In the genomic region with DNA sequence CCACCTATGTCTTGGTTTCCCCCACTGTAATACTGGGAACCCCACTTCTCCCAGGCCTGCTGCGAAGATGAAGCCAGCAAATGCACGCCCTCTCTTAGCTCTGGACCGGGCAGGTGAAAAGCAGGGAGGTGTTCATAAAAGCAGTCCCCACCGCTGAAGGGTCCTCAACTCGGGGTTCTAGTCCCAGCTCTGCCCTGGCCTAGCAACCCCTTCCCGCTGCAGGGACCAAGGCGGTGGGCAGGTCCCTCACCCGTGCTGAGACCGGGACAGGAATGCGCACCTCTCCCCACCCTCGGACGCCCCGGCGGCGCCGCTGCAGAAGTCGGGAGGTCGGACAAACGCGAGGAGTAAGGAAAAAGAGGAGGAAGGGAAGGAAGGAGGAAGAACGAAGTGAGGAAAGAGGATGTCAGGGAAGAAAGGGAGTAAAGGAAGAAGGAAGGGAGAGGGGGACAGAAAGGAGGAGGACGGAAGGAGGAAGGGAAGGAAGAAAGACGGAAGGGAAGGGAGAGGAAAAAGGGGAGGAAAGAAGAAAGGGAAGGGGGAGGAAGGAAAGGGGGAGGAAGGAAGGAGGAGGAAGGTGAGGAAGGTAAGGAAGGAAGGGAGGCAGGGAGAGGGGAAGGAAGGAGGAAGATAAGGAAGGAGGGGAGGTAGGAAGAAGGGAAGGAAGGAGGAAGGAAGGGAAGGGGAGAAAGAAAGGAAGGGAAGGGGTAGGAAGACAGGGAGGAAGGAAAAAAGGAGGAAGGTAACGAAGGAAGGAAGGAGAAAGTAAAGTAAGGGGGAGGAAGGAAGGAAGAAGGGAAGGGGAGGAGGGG, we compare ENCODE assay signal across 8 cellular contexts. TPM values are rescaled to one million over a fixed set of nuclear protein-coding genes. Genes with fewer than 3 reads are reported as not detected.
DNase-seq lines count a peak whose midpoint lies in the region; ATAC-seq and TF ChIP-seq lines count a peak whose summit lies in the region.

No MANE protein-coding gene starts in this region.

- BruUV-seq in PC-9 (replicated peaks; lab: Mats Ljungman, UMichigan), result TSS peak; percentile 58

- peaks cover 6% of the 10 kb centered on the region; the same call in 1 of the 2 replicates for H3F3A ChIP-seq in PC-9 (ENCODE audit: insufficient read depth, low read depth)
- H3F3A ChIP-seq in neural progenitor cell (ENCODE audit: low read depth), result peaks cover 5% of the 10 kb centered on the region

- POLR2A ChIA-PET in PC-9 (lab: Charles Lee; ENCODE audit: unreplicated experiment), result no interaction called here

- CTCF ChIA-PET in PC-9 (lab: Charles Lee), result interaction anchor here (1.1 kb wide), 1 partner anchor 143 kb away, joined by 3 read pairs; no protein-coding TSS in a partner anchor

- H3K27ac Mint-ChIP-seq in endodermal cell (peak overlapping the region; percentile 86), neural progenitor cell (no peak overlapping the region)

- H3K79me2 ChIP-seq in PC-9 (ENCODE audit: low read depth), result peaks cover 27% of the 10 kb centered on the region
- H3K79me2 ChIP-seq in neural progenitor cell (ENCODE audit: low read depth), result peaks cover 62% of the 10 kb centered on the region

- H3K27me3 Mint-ChIP-seq in endodermal cell (ENCODE audit: insufficient read depth) (no peaks in the 10 kb centered on the region), neural progenitor cell (ENCODE audit: insufficient read depth, low read depth) (no peaks in the 10 kb centered on the region)

- H3K4me3 ChIP-seq in PC-9 (peak overlapping the region; percentile 89), endodermal cell (ENCODE audit: low read length) (peak overlapping the region; percentile 98), neural progenitor cell (peak overlapping the region; percentile 74)

- H3K36me3 Mint-ChIP-seq in endodermal cell (ENCODE audit: low read depth), result peaks cover 34% of the 10 kb centered on the region
- H3K36me3 Mint-ChIP-seq in neural progenitor cell, result peaks cover 13% of the 10 kb centered on the region

- no peak for TF ChIP-seq CTCF in PC-9 (conservative IDR thresholded peaks at IDR 0.05)
- TF ChIP-seq CTCF in endodermal cell (conservative IDR thresholded peaks at IDR 0.05), result no peak
- TF ChIP-seq CTCF in neural progenitor cell (IDR thresholded peaks at IDR 0.05), result no peak

- DNase-seq in NCI-H748 (lab: John Stamatoyannopoulos, UW; ENCODE audit: unreplicated experiment) (peak; percentile 19), NCI-H748 treated with DMSO at 0.1 percent for 48 hours (lab: John Stamatoyannopoulos, UW) (no peak), PC-9 (peak in 1 of 2 experiments; percentile 17), endodermal cell (peak; percentile 77), neural progenitor cell (ENCODE audit: low spot score) (peak; percentile 69), left lobe of liver (ENCODE audit: low spot score) (no peak), NOMO-1 treated with dmso at 0.1 percent for 144 hours (lab: John Stamatoyannopoulos, UW; ENCODE audit: unreplicated experiment) (no peak)

- H3K4me1 Mint-ChIP-seq in endodermal cell (peaks cover 5% of the 10 kb centered on the region), neural progenitor cell (peaks cover 26% of the 10 kb centered on the region)

- no peak for ATAC-seq in GM19452 (IDR thresholded peaks at IDR 0.05; ENCODE audit: unreplicated experiment)
- no peak for ATAC-seq in left lobe of liver

- H3K36me3 ChIP-seq in PC-9 (ENCODE audit: low read depth) (peaks cover 5% of the 10 kb centered on the region; the same call in 1 of the 2 replicates), endodermal cell (ENCODE audit: control insufficient read depth, insufficient read depth, low read length) (peaks cover 23% of the 10 kb centered on the region), neural progenitor cell (no peaks in the 10 kb centered on the region)

- H3K9me3 Mint-ChIP-seq in endodermal cell (no peaks in the 10 kb centered on the region), neural progenitor cell (no peaks in the 10 kb centered on the region)

- H3K4me2 ChIP-seq in PC-9, result peak overlapping the region; percentile 82
- peak overlapping the region; percentile 95 for H3K4me2 ChIP-seq in neural progenitor cell

- H3K9me2 ChIP-seq in PC-9 (ENCODE audit: insufficient read depth), result no peaks in the 10 kb centered on the region

- H3K27ac ChIP-seq in PC-9 (no peak overlapping the region), endodermal cell (ENCODE audit: low read depth, low read length) (no peak overlapping the region), neural progenitor cell (no peak overlapping the region)

- H3K4me3 Mint-ChIP-seq in endodermal cell, result peak overlapping the region; percentile 79
- H3K4me3 Mint-ChIP-seq in neural progenitor cell, result peak overlapping the region; percentile 91

- WGBS in endodermal cell (ENCODE audit: insufficient coverage in 1 of 2, insufficient read length in 1 of 2), 2 experiments, result 0 to 1% methylated on average over 15 to 24 of the region's 24 CpGs

- intact Hi-C loops in PC-9 (cut with micrococcal nuclease; ENCODE audit: unreplicated experiment), result loop anchor here (1.0 kb wide), 1 partner anchor 144 kb away; a partner anchor contains a TSS

- peak overlapping the region; percentile 76 for H2AFZ ChIP-seq in PC-9
- peak overlapping the region; percentile 63 for H2AFZ ChIP-seq in neural progenitor cell (replicated peaks)

- H3K4me1 ChIP-seq in PC-9 (replicated peaks; ENCODE audit: insufficient read depth) (peaks cover 14% of the 10 kb centered on the region), endodermal cell (ENCODE audit: control insufficient read depth, insufficient read depth, low read length) (no peaks in the 10 kb centered on the region), neural progenitor cell (peaks cover 13% of the 10 kb centered on the region)

- H3K9me3 ChIP-seq in PC-9 (ENCODE audit: insufficient read depth, low read depth) (no peaks in the 10 kb centered on the region), endodermal cell (ENCODE audit: control insufficient read depth, low read length) (no peaks in the 10 kb centered on the region), neural progenitor cell (ENCODE audit: low read depth) (no peaks in the 10 kb centered on the region)

- peak overlapping the region; percentile 63 for H3K9ac ChIP-seq in endodermal cell (ENCODE audit: extremely low read depth, low read length, poor library complexity, severe bottlenecking)
- H3K9ac ChIP-seq in neural progenitor cell, result peak overlapping the region; percentile 57

- H3K27me3 ChIP-seq in PC-9 (ENCODE audit: insufficient read depth, low read depth) (no peaks in the 10 kb centered on the region), endodermal cell (ENCODE audit: control insufficient read depth, insufficient read depth, low read length, poor library complexity, severe bottlenecking) (no peaks in the 10 kb centered on the region), neural progenitor cell (no peaks in the 10 kb centered on the region)

- H4K20me1 ChIP-seq in PC-9 (ENCODE audit: insufficient read depth), result no peaks in the 10 kb centered on the region
- peaks cover 25% of the 10 kb centered on the region for H4K20me1 ChIP-seq in neural progenitor cell (ENCODE audit: low read depth)

RNA-seq across cellular contexts. Expression of a gene that starts 0.7 kb away (rescaled TPM):
- 29.3 and 32.5 TPM in 2 replicates for total RNA-seq in PC-9 (2021)
- 100 to 1,000 TPM in 1 of 2 donors, 10 to 100 TPM in 1; 81.7 to 108 TPM for total RNA-seq in endodermal cell
- 30.1 TPM for polyA plus RNA-seq in endodermal cell (2013, experiment 1 of 2)
- 27.0 TPM for polyA plus RNA-seq in endodermal cell (2013, experiment 2 of 2)
- total RNA-seq in neural progenitor cell (ENCODE audit: low replicate concordance), result 40.4 and 41.9 TPM in 2 replicates
- 6.8 TPM for total RNA-seq in left lobe of liver

RNA-seq across cellular contexts. Expression of a gene that starts 0.9 kb away (rescaled TPM):
- total RNA-seq in PC-9 (2021) (18.6 and 21.1 TPM in 2 replicates), endodermal cell (10 to 100 TPM; 28.0 to 51.2 TPM), neural progenitor cell (ENCODE audit: low replicate concordance) (26.9 and 30.8 TPM in 2 replicates), left lobe of liver (0.40 TPM)
- polyA plus RNA-seq in endodermal cell (2013, experiment 1 of 2), result 21.6 TPM
- polyA plus RNA-seq in endodermal cell (2013, experiment 2 of 2), result 22.1 TPM

Comparison
In these comparisons a context has a peak if more than half of its experiments do, and no peak if none do; other contexts are left out.
1. DNase-seq: peak in NCI-H748 (single experiment), endodermal cell (single experiment) and neural progenitor cell (single experiment); none in NCI-H748 treated with DMSO at 0.1 percent for 48 hours (single experiment), left lobe of liver (single experiment) and NOMO-1 treated with dmso at 0.1 percent for 144 hours (single experiment).
2. RNA of a gene that starts 0.9 kb away (total RNA-seq): 28.0 to 51.2 TPM in endodermal cell, 26.9 to 30.8 TPM in neural progenitor cell and 18.6 to 21.1 TPM in PC-9; 0.40 TPM in left lobe of liver (single experiment); every median in the first group is over 10 times any median in the second.
3. Peak in every context shown above with its lines, with median percentiles within 50 percentile points of each other: H3K4me3 ChIP-seq.